16 cellular contexts compared by ENCODE assay signal in genomic region chr12:13725049-13725448, GRCh38.
"Had no signal": no experiment of that assay in that cellular context is flagged by ENCODE, and none has a peak within 500 bp of the region (broad histone marks: within the 10 kb centered on the region; RNA-seq: fewer than 3 reads in every experiment).

No MANE protein-coding gene starts in this region.

- H3K4me1 ChIP-seq: neural progenitor cell had no signal

- H3K36me3 ChIP-seq: neural progenitor cell, ovary had no signal

- ATAC-seq: natural killer cell treated with Interleukin-12 subunit alpha and Interleukin-12 subunit beta and Interleukin-15 and Interleukin-18, amount 100 ng/mL, for 72 hours; right cardiac atrium had no signal

- H3K9me3 ChIP-seq: ovary had no signal

- DNase-seq: effector CD4-positive, alpha-beta T cell; endodermal cell; foreskin melanocyte; head of caudate nucleus; kidney; nucleus accumbens; ovary; right cardiac atrium; small intestine; stimulated activated CD4-positive, alpha-beta T cell treated with anti-CD3 and anti-CD28 coated beads, Interleukin-12 subunit alpha, Interleukin-12 subunit beta, amount 100 ng/mL, for 4 hours; stimulated activated CD4-positive, alpha-beta T cell treated with anti-CD3 and anti-CD28 coated beads, Interleukin-2, amount 100 ng/mL, for 48 hours; stimulated activated naive CD4-positive, alpha-beta T cell treated with Interleukin-2 at 50 U/mL for 16 hours had no signal

- H3K4me3 ChIP-seq: coronary artery, hepatocyte, neural progenitor cell, ovary had no signal
